ENCODE assay signal across 8 cellular contexts in the genomic region with DNA sequence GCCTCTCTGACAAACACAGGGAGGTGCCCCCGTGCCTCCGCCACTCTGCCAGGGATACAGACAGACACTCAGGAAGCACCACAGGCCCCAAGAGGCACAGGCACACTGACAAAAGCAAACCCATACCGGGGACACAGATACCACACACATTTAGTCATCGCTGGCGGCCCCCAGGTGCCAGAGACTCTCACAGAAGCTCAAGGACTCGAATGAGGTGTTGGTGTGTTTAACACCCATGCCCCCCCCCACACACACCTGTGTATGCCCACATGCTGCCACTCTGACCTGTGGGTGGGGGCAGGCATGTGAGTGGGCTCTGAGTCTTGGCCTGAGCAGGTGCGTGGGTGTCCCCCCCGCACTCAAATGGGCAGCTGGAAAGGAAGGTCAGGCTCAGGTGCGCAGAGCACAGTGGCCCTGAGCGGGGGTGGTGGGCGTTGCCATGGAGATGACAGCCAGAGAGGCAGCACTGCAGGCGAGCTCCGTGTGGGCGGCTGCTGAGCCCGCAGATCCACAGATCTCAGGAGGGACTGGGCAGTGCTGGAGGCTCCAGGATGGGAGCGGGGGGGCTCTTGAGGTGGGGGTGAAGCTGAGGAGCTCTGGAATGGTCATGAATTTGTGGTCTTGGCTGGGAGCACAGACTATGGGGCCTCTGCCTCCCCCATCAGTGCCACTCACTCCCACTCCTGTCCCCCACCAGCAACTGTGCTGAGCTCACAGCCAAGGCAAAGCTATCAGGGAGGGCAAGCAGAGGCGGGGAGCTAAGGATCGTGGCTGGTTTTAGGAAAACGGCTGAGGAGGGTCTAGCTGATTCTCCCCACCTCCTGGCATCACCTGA.
DNase-seq lines count a peak whose midpoint lies in the region; ATAC-seq lines count a peak whose summit lies in the region.

No MANE protein-coding gene starts in this region.

- H3K27ac Mint-ChIP-seq in activated CD8-positive, alpha-beta memory T cell treated with anti-CD3 and anti-CD28 coated beads, Interleukin-2, amount 10 ng/mL, durations not matched to agents 7 days and 5 days, result no peak overlapping the region

- no peaks in the 10 kb centered on the region for H3K9me3 Mint-ChIP-seq in activated CD8-positive, alpha-beta memory T cell treated with anti-CD3 and anti-CD28 coated beads, Interleukin-2, amount 10 ng/mL, durations not matched to agents 7 days and 5 days (ENCODE audit: low read depth)

- no peak overlapping the region for H3K4me3 Mint-ChIP-seq in activated CD8-positive, alpha-beta memory T cell treated with anti-CD3 and anti-CD28 coated beads, Interleukin-2, amount 10 ng/mL, durations not matched to agents 7 days and 5 days

- ATAC-seq in activated CD8-positive, alpha-beta memory T cell treated with anti-CD3 and anti-CD28 coated beads, Interleukin-2, amount 10 ng/mL, durations not matched to agents 7 days and 5 days, result peak; percentile 18
- ATAC-seq in GM18519 (IDR thresholded peaks at IDR 0.05; ENCODE audit: low FRiP score, unreplicated experiment) (no peak), GM18867 (IDR thresholded peaks at IDR 0.05; ENCODE audit: unreplicated experiment) (no peak), HG02840 (IDR thresholded peaks at IDR 0.05; ENCODE audit: low FRiP score, unreplicated experiment) (no peak)

- H3K27me3 Mint-ChIP-seq in activated CD8-positive, alpha-beta memory T cell treated with anti-CD3 and anti-CD28 coated beads, Interleukin-2, amount 10 ng/mL, durations not matched to agents 7 days and 5 days, result no peaks in the 10 kb centered on the region

- H3K36me3 Mint-ChIP-seq in activated CD8-positive, alpha-beta memory T cell treated with anti-CD3 and anti-CD28 coated beads, Interleukin-2, amount 10 ng/mL, durations not matched to agents 7 days and 5 days, result no peaks in the 10 kb centered on the region

- H3K27ac ChIP-seq in caudate nucleus (ENCODE audit: low read depth, low read length), result peak overlapping the region; percentile 68

- peaks cover 29% of the 10 kb centered on the region for H3K4me1 Mint-ChIP-seq in activated CD8-positive, alpha-beta memory T cell treated with anti-CD3 and anti-CD28 coated beads, Interleukin-2, amount 10 ng/mL, durations not matched to agents 7 days and 5 days

- DNase-seq in activated CD8-positive, alpha-beta memory T cell treated with anti-CD3 and anti-CD28 coated beads, Interleukin-2, amount 10 ng/mL, durations not matched to agents 7 days and 5 days, result no peak
- no peak for DNase-seq in activated CD8-positive, alpha-beta memory T cell treated with anti-CD3 and anti-CD28 coated beads for 24 hours
- DNase-seq in NCI-H2171 (lab: John Stamatoyannopoulos, UW), result peak; percentile 22
- DNase-seq in caudate nucleus (lab: John Stamatoyannopoulos, UW), result peak in 25 of 61 donors; percentile 19 to 80 (median 59)
- peak; percentile 21 to 45 for DNase-seq in stimulated activated CD4-positive, alpha-beta T cell treated with anti-CD3 and anti-CD28 coated beads, Interleukin-4, amount 100 ng/mL, for 4 hours

- CTCF ChIA-PET in activated CD8-positive, alpha-beta memory T cell treated with anti-CD3 and anti-CD28 coated beads, Interleukin-2, amount 10 ng/mL, durations not matched to agents 7 days and 5 days (lab: Charles Lee), result interaction anchor here (0.8 to 5.1 kb wide), 21 partner anchors 8 to 349 kb away, joined by 3 to 63 read pairs (median 5); partner anchors contain the start of genes ADAM17 and YWHAQ

Comparison
In these comparisons a context has a peak if more than half of its experiments do, and no peak if none do; other contexts are left out.
1. DNase-seq: peak in NCI-H2171 (single experiment) and stimulated activated CD4-positive, alpha-beta T cell treated with anti-CD3 and anti-CD28 coated beads, Interleukin-4, amount 100 ng/mL, for 4 hours (2 of 2); none in activated CD8-positive, alpha-beta memory T cell treated with anti-CD3 and anti-CD28 coated beads, Interleukin-2, amount 10 ng/mL, durations not matched to agents 7 days and 5 days (single experiment) and activated CD8-positive, alpha-beta memory T cell treated with anti-CD3 and anti-CD28 coated beads for 24 hours (single experiment).